25 cellular contexts compared by ENCODE assay signal in genomic region chr18:45689386-45689785, GRCh38. TPM values are rescaled to one million over a fixed set of nuclear protein-coding genes. Genes with fewer than 3 reads are reported as not detected.
A peak's percentile ranks its signal among the peaks of the same experiment; 100 is the strongest.
DNase-seq lines count a peak whose midpoint lies in the region; ATAC-seq and TF ChIP-seq lines count a peak whose summit lies in the region.
"Had no signal": no experiment of that assay in that cellular context is flagged by ENCODE, and none has a peak within 500 bp of the region (broad histone marks: within the 10 kb centered on the region; RNA-seq: fewer than 3 reads in every experiment).

No MANE protein-coding gene starts in this region.

- H3K9me3 Mint-ChIP-seq in activated B cell treated with CpG ODN at 0.5 μM for 24 hours (peaks cover 2% of the 10 kb centered on the region), GM23338 (peaks cover 20% of the 10 kb centered on the region)

- H3K9me2 ChIP-seq in Loucy (replicated peaks; ENCODE audit: low read depth, low read length), result no peaks in the 10 kb centered on the region
- no peaks in the 10 kb centered on the region for H3K9me2 ChIP-seq in GM23338 (ENCODE audit: insufficient read depth)

- H3K27me3 Mint-ChIP-seq in activated B cell treated with CpG ODN at 0.5 μM for 24 hours (peaks cover 3% of the 10 kb centered on the region), GM23338 (ENCODE audit: insufficient read depth, low read depth, poor library complexity) (peaks cover 4% of the 10 kb centered on the region)
- H3K27me3 Mint-ChIP-seq: T-cell had no signal

- 77 to 91% (median 81%) methylated on average over 5 of the region's 5 CpGs for WGBS in spleen, 5 donors

- H3K27me3 ChIP-seq in Loucy (ENCODE audit: insufficient read depth, low read length, poor library complexity, severe bottlenecking) (no peaks in the 10 kb centered on the region), spleen (replicated peaks in 1 of 7) (no peaks in the 10 kb centered on the region), GM23338 (ENCODE audit: insufficient read depth) (no peaks in the 10 kb centered on the region)
- H3K27me3 ChIP-seq: gastroesophageal sphincter, neutrophil, thyroid gland had no signal

- CTCF ChIA-PET in activated B cell treated with CpG ODN at 0.5 μM for 24 hours (lab: Charles Lee), result interaction anchor here (1.1 to 8.7 kb wide), 4 partner anchors 23 to 384 kb away, joined by 3 to 86 read pairs (median 34); no protein-coding TSS in a partner anchor

- H3K4me3 Mint-ChIP-seq in activated B cell treated with CpG ODN at 0.5 μM for 24 hours (no peak overlapping the region), GM23338 (no peak overlapping the region)
- H3K4me3 Mint-ChIP-seq: brain had no signal

- H3K4me1 Mint-ChIP-seq in activated B cell treated with CpG ODN at 0.5 μM for 24 hours (peaks cover 46% of the 10 kb centered on the region), GM23338 (peaks cover 38% of the 10 kb centered on the region)

- H3K27ac Mint-ChIP-seq in activated B cell treated with CpG ODN at 0.5 μM for 24 hours (peak overlapping the region; percentile 91), GM23338 (no peak overlapping the region)
- H3K27ac Mint-ChIP-seq: brain had no signal

- H3K4me3 ChIP-seq in Loucy (ENCODE audit: low read length, poor library complexity, severe bottlenecking) (peak overlapping the region; percentile 72), spleen (no peak overlapping the region), GM23338 (no peak overlapping the region)
- H3K4me3 ChIP-seq: esophagus squamous epithelium, gastroesophageal sphincter, GM23248, lung, skin epidermis, thyroid gland had no signal

- intact Hi-C loops in activated B cell treated with CpG ODN at 0.5 μM for 24 hours (cut with micrococcal nuclease) (loop anchor here (5.0 to 10.0 kb wide), 2 partner anchors 483 to 585 kb away; a partner anchor contains a TSS), spleen (cut with DNase I; ENCODE audit: low total_unique reads) (no loop called here)

- DNase-seq in NCI-H1694 treated with DMSO at 0.1 percent for 48 hours (lab: John Stamatoyannopoulos, UW) (peak; percentile 1), NCI-H1694 (lab: John Stamatoyannopoulos, UW) (no peak), activated B cell treated with CpG ODN at 0.5 μM for 24 hours (no peak), spleen (no peak), GM23338 (ENCODE audit: low spot score) (no peak), dermis blood vessel endothelial cell (no peak)
- DNase-seq: 8988T; activated CD8-positive, alpha-beta memory T cell treated with anti-CD3 and anti-CD28 coated beads, Interleukin-2, amount 50 U/mL, for 48 hours; esophagus squamous epithelium; GM23248; kidney glomerular epithelial cell; NCI-H526 treated with DMSO at 0.1 percent for 48 hours; SIG-M5; thyroid gland had no signal

- H3K36me3 Mint-ChIP-seq in activated B cell treated with CpG ODN at 0.5 μM for 24 hours (ENCODE audit: low read depth) (peaks cover 4% of the 10 kb centered on the region), GM23338 (ENCODE audit: low read depth) (peaks cover 21% of the 10 kb centered on the region)

- TF ChIP-seq POLR2A in spleen (IDR thresholded peaks at IDR 0.05), result no peak

- H3K79me2 ChIP-seq in Loucy (ENCODE audit: insufficient read depth, low read length) (peaks cover 14% of the 10 kb centered on the region; the same call in 1 of the 2 replicates), GM23338 (replicated peaks; ENCODE audit: insufficient read depth) (no peaks in the 10 kb centered on the region)

- H3K4me1 ChIP-seq in Loucy (ENCODE audit: insufficient read depth, low read length, poor library complexity, severe bottlenecking) (peaks cover 62% of the 10 kb centered on the region), spleen (peaks cover 26 to 65% (median 50%) of the 10 kb centered on the region in 6 donors), GM23338 (ENCODE audit: insufficient read depth) (peaks cover 10% of the 10 kb centered on the region)
- H3K4me1 ChIP-seq: thyroid gland had no signal

- H4K20me1 ChIP-seq in Loucy (ENCODE audit: insufficient read depth, low read length, poor library complexity, severe bottlenecking) (no peaks in the 10 kb centered on the region), GM23338 (replicated peaks; ENCODE audit: insufficient read depth) (no peaks in the 10 kb centered on the region)

- H3F3A ChIP-seq in Loucy (ENCODE audit: low read depth) (peaks cover 9% of the 10 kb centered on the region), GM23338 (replicated peaks; ENCODE audit: low read depth) (no peaks in the 10 kb centered on the region)

- H3K9ac ChIP-seq in Loucy (ENCODE audit: low read depth, low read length, poor library complexity, severe bottlenecking), result peak overlapping the region; percentile 94
- H3K9ac ChIP-seq: GM23248 had no signal

- H3K4me2 ChIP-seq in Loucy (ENCODE audit: low read depth, low read length, poor library complexity, severe bottlenecking) (peak overlapping the region; percentile 94), GM23338 (no peak overlapping the region)

- H2AFZ ChIP-seq in Loucy (ENCODE audit: low read length) (no peak overlapping the region), GM23338 (no peak overlapping the region)
- H2AFZ ChIP-seq: GM23248 had no signal

- H3K27ac ChIP-seq in spleen, result peak overlapping the region in 5 of 8 donors; percentile 80 to 89 (median 84)
- no peak overlapping the region for H3K27ac ChIP-seq in GM23338 (ENCODE audit: low read depth)
- H3K27ac ChIP-seq: esophagus squamous epithelium, gastroesophageal sphincter, GM23248, thyroid gland had no signal

- POLR2A ChIA-PET in activated B cell treated with CpG ODN at 0.5 μM for 24 hours (lab: Charles Lee), result interaction anchor here (2.6 kb wide), 1 partner anchor 23 kb away, joined by 63 read pairs; no protein-coding TSS in a partner anchor

- H3K36me3 ChIP-seq in Loucy (ENCODE audit: insufficient read depth, low read length) (no peaks in the 10 kb centered on the region), spleen (no peaks in the 10 kb centered on the region), GM23338 (ENCODE audit: insufficient read depth) (no peaks in the 10 kb centered on the region)
- H3K36me3 ChIP-seq: esophagus squamous epithelium, gastroesophageal sphincter, neutrophil, thyroid gland had no signal

- no peak for TF ChIP-seq CTCF in Loucy (conservative IDR thresholded peaks at IDR 0.05; ENCODE audit: low read length)
- TF ChIP-seq CTCF in activated B cell treated with CpG ODN at 0.5 μM for 24 hours (IDR thresholded peaks at IDR 0.05), result no peak
- TF ChIP-seq CTCF in spleen (IDR thresholded peaks at IDR 0.05 in 8 of 11, conservative IDR thresholded peaks at IDR 0.05 in 3 of 11), result no peak
- no peak for TF ChIP-seq CTCF in GM23338 (conservative IDR thresholded peaks at IDR 0.05; ENCODE audit: low read depth in 2 of 2)

- peaks cover 8% of the 10 kb centered on the region; the same call in 1 of the 2 replicates for H3K9me3 ChIP-seq in Loucy (ENCODE audit: insufficient read depth, low read depth, low read length)
- peaks cover 0 to 2% (median 0%) of the 10 kb centered on the region in 8 donors for H3K9me3 ChIP-seq in spleen
- H3K9me3 ChIP-seq: neutrophil, thyroid gland had no signal

- ATAC-seq in activated B cell treated with CpG ODN at 0.5 μM for 24 hours (ENCODE audit: low read depth), result no peak
- ATAC-seq in GM23338, result no peak
- no peak for ATAC-seq in HG03442 (IDR thresholded peaks at IDR 0.05; ENCODE audit: unreplicated experiment)
- ATAC-seq: gastroesophageal sphincter, Panc1 had no signal

TF ChIP-seq in GM23338, 12 proteins besides CTCF, POLR2A, EP300 and RAD21 (continues in another document):
- TF ChIP-seq POLR2AphosphoS5 (IDR thresholded peaks at IDR 0.05; ENCODE audit: low read depth), result no peak
- TF ChIP-seq ZNF331 (CRISPR knock-in tag; IDR thresholded peaks at IDR 0.05; ENCODE audit: low read depth), result no peak
- no peak for TF ChIP-seq EZH2phosphoT487 (IDR thresholded peaks at IDR 0.05; ENCODE audit: unreplicated experiment)
- no peak for TF ChIP-seq ZNF114 (CRISPR knock-in tag; IDR thresholded peaks at IDR 0.05)
- TF ChIP-seq EZH2 (IDR thresholded peaks at IDR 0.05; ENCODE audit: low read depth, unreplicated experiment), result no peak
- no peak for TF ChIP-seq CREB1 (CRISPR knock-in tag; IDR thresholded peaks at IDR 0.05; ENCODE audit: low read depth)
- TF ChIP-seq JUNB (IDR thresholded peaks at IDR 0.05; ENCODE audit: unreplicated experiment), result no peak
- no peak for TF ChIP-seq STAT1 (IDR thresholded peaks at IDR 0.05; ENCODE audit: unreplicated experiment)
- no peak for TF ChIP-seq REST (IDR thresholded peaks at IDR 0.05; ENCODE audit: unreplicated experiment)

RNA-seq across cellular contexts. Expression of gene SLC14A1, which starts 34.6 kb away (rescaled TPM):
- 1.2 and 2.0 TPM in 2 replicates for total RNA-seq in activated B cell treated with CpG ODN at 0.5 μM for 24 hours
- total RNA-seq in spleen, result 10 to 100 TPM in 5 of 7 donors, 1 to 10 TPM in 2; 6.0 to 26.0 (median 10.3) TPM
- polyA plus RNA-seq in spleen, result 1 to 10 TPM; 3.4 to 8.2 (median 3.5) TPM
- total RNA-seq in GM23338 (2014; rRNA removed; shearing (Covaris generic)), result 0.21 TPM in 1 of 2 replicates, not detected in the other
- polyA plus RNA-seq in GM23338 (2016; fragmentation: Nextera tagmentation; extraction: Ambion mirVana), result 0.53 TPM in 1 of 2 replicates, not detected in the other
- not detected in 2 replicates for total RNA-seq in dermis blood vessel endothelial cell
- total RNA-seq: G401, pulmonary artery endothelial cell had no signal
